Comparison of ENCODE assay signal across 11 cellular contexts in genomic region chr17:48795444-48796162, GRCh38. TPM values are rescaled to one million over a fixed set of nuclear protein-coding genes. Genes with fewer than 3 reads are reported as not detected.
DNase-seq lines count a peak whose midpoint lies in the region; ATAC-seq, FAIRE-seq and TF ChIP-seq lines count a peak whose summit lies in the region.
"Had no signal": no experiment of that assay in that cellular context is flagged by ENCODE, and none has a peak within 500 bp of the region (broad histone marks: within the 10 kb centered on the region; RNA-seq: fewer than 3 reads in every experiment).

No MANE protein-coding gene starts in this region.

- no peak for TF ChIP-seq CTCF in Calu3 (IDR thresholded peaks at IDR 0.05; ENCODE audit: unreplicated experiment)
- TF ChIP-seq CTCF in PC-3 (conservative IDR thresholded peaks at IDR 0.05; ENCODE audit: low read depth, low read length): no peak
- TF ChIP-seq CTCF in fibroblast of the aortic adventitia (IDR thresholded peaks at IDR 0.05; ENCODE audit: insufficient read depth, low read length): no peak
- no peak for TF ChIP-seq CTCF in pancreas (IDR thresholded peaks at IDR 0.05)
- TF ChIP-seq CTCF in esophagus muscularis mucosa (IDR thresholded peaks at IDR 0.05): no peak

- no peaks in the 10 kb centered on the region for H3K79me2 ChIP-seq in PC-3 (ENCODE audit: low read length)

- no peak for TF ChIP-seq POLR2A in esophagus muscularis mucosa (IDR thresholded peaks at IDR 0.05; ENCODE audit: low read depth)

- POLR2A ChIA-PET in PC-3 (lab: Charles Lee; ENCODE audit: unreplicated experiment): interaction anchor here (0.9 kb wide), 1 partner anchor 67 kb away, joined by 4 read pairs; the partner anchor contains the start of gene HOXB13

- H4K20me1 ChIP-seq in PC-3 (ENCODE audit: low read length): no peaks in the 10 kb centered on the region

- intact Hi-C loops in Calu3 (cut with micrococcal nuclease; ENCODE audit: unreplicated experiment) (no loop called here), PC-3 (cut with micrococcal nuclease) (no loop called here), pancreas (cut with DNase I) (no loop called here), esophagus muscularis mucosa (cut with DNase I) (no loop called here)

- TF ChIP-seq EP300 in esophagus muscularis mucosa (IDR thresholded peaks at IDR 0.05): no peak

- H3K27me3 ChIP-seq in PC-3 (ENCODE audit: low read length) (no peaks in the 10 kb centered on the region), pancreas (no peaks in the 10 kb centered on the region), esophagus muscularis mucosa (peaks cover 0 to 15% (median 0%) of the 10 kb centered on the region in 4 donors)

- CTCF ChIA-PET in Calu3 (lab: Charles Lee) (interaction anchor here (0.6 to 1.5 kb wide), 6 partner anchors 30 to 354 kb away, joined by 3 to 7 read pairs (median 4); no protein-coding TSS in a partner anchor), PC-3 (lab: Charles Lee) (interaction anchor here (0.5 to 0.8 kb wide), 2 partner anchors 67 to 192 kb away, joined by 3 to 5 read pairs; partner anchors contain the start of gene HOXB13)

- DNase-seq in Calu3 (peak; percentile 77), PC-3 (peak; percentile 73), fibroblast of the aortic adventitia (ENCODE audit: low read depth) (peak; percentile 43), pancreas (peak in 2 of 6 donors; percentile 20 to 51), C1 segment of cervical spinal cord (lab: John Stamatoyannopoulos, UW) (no peak), esophagus muscularis mucosa (ENCODE audit: extremely low spot score) (no peak), anterior cingulate cortex (lab: John Stamatoyannopoulos, UW) (no peak)
- DNase-seq in activated CD8-positive, alpha-beta memory T cell treated with anti-CD3 and anti-CD28 coated beads, Interleukin-2, amount 50 U/mL, for 4 hours: no peak
- DNase-seq: activated CD4-positive, alpha-beta T cell treated with anti-CD3 and anti-CD28 coated beads, Interleukin-2, amount 10 ng/mL, durations not matched to agents 24 days and 14 days; NCI-H1694 had no signal

- WGBS in pancreas, 2 donors: 23 to 31% methylated on average over 10 of the region's 10 CpGs
- 60% methylated on average over 10 of the region's 10 CpGs for WGBS in esophagus muscularis mucosa

- no peak overlapping the region for H3K27ac ChIP-seq in PC-3 (ENCODE audit: low read length)
- peak overlapping the region; percentile 17 to 50 (median 42) for H3K27ac ChIP-seq in pancreas
- no peak overlapping the region for H3K27ac ChIP-seq in esophagus muscularis mucosa (replicated peaks in 1 of 4)

- peak overlapping the region; percentile 64 for H2AFZ ChIP-seq in PC-3 (ENCODE audit: low read length)

- FAIRE-seq in pancreas (lab: Jason Lieb, UNC): no peak
- FAIRE-seq: H1 had no signal

- H3K36me3 ChIP-seq in PC-3 (ENCODE audit: low read depth, low read length) (no peaks in the 10 kb centered on the region), pancreas (no peaks in the 10 kb centered on the region), esophagus muscularis mucosa (no peaks in the 10 kb centered on the region)

- peaks cover 27% of the 10 kb centered on the region for H3K4me1 ChIP-seq in PC-3 (ENCODE audit: insufficient read depth, low read length)
- H3K4me1 ChIP-seq in pancreas: peaks cover 0 to 6% (median 5%) of the 10 kb centered on the region in 3 donors
- peaks cover 0 to 15% (median 5%) of the 10 kb centered on the region in 4 donors for H3K4me1 ChIP-seq in esophagus muscularis mucosa

- H3K9me3 ChIP-seq in PC-3 (ENCODE audit: low read length) (no peaks in the 10 kb centered on the region), pancreas (no peaks in the 10 kb centered on the region), esophagus muscularis mucosa (no peaks in the 10 kb centered on the region)

- H3K4me3 ChIP-seq in PC-3 (ENCODE audit: low read length): no peak overlapping the region
- H3K4me3 ChIP-seq in fibroblast of the aortic adventitia (ENCODE audit: low read depth, low read length): no peak overlapping the region
- no peak overlapping the region for H3K4me3 ChIP-seq in pancreas
- H3K4me3 ChIP-seq in esophagus muscularis mucosa: no peak overlapping the region

- no peaks in the 10 kb centered on the region for H3K9me3 Mint-ChIP-seq in Calu3 (ENCODE audit: low read depth, unreplicated experiment)
- H3K9me3 Mint-ChIP-seq: activated CD4-positive, alpha-beta T cell treated with anti-CD3 and anti-CD28 coated beads, Interleukin-2, amount 10 ng/mL, durations not matched to agents 24 days and 14 days had no signal

- H3K9ac ChIP-seq in PC-3 (ENCODE audit: low read length): no peak overlapping the region

- H3K4me2 ChIP-seq in PC-3 (ENCODE audit: low read length): peak overlapping the region; percentile 8

- ATAC-seq in PC-3 (peak; percentile 20), pancreas (peak; percentile 46 to 80 (median 60))

- peaks cover 59% of the 10 kb centered on the region for H3K4me1 Mint-ChIP-seq in Calu3 (ENCODE audit: low read depth, unreplicated experiment)

- BruUV-seq in Calu3 (replicated peaks; lab: Mats Ljungman, UMichigan): no TSS peak
- BruUV-seq in PC-3 (replicated peaks; lab: Mats Ljungman, UMichigan): no TSS peak

- no peaks in the 10 kb centered on the region for H3F3A ChIP-seq in PC-3 (ENCODE audit: low read length, unreplicated experiment)

- peak overlapping the region; percentile 95 for H3K27ac Mint-ChIP-seq in Calu3 (ENCODE audit: unreplicated experiment)
- H3K27ac Mint-ChIP-seq: activated CD4-positive, alpha-beta T cell treated with anti-CD3 and anti-CD28 coated beads, Interleukin-2, amount 10 ng/mL, durations not matched to agents 24 days and 14 days had no signal

- H3K4me3 Mint-ChIP-seq in Calu3 (ENCODE audit: low read depth, unreplicated experiment): peak overlapping the region; percentile 38
- H3K4me3 Mint-ChIP-seq: activated CD4-positive, alpha-beta T cell treated with anti-CD3 and anti-CD28 coated beads, Interleukin-2, amount 10 ng/mL, durations not matched to agents 24 days and 14 days had no signal

- H3K9me2 ChIP-seq in PC-3 (replicated peaks; ENCODE audit: low read length): no peaks in the 10 kb centered on the region

- no peaks in the 10 kb centered on the region for H3K27me3 Mint-ChIP-seq in Calu3 (ENCODE audit: unreplicated experiment)

- H3K36me3 Mint-ChIP-seq in Calu3 (ENCODE audit: insufficient read depth, unreplicated experiment): peaks cover 22% of the 10 kb centered on the region

RNA-seq across cellular contexts. Expression of gene TTLL6, which starts 21.4 kb away (rescaled TPM):
- 0.21 and 0.78 TPM in 2 replicates for total RNA-seq in Calu3 (2022)
- 0.29 and 0.40 TPM in 2 replicates for total RNA-seq in PC-3 (2014; rRNA removed)
- total RNA-seq in fibroblast of the aortic adventitia (ENCODE audit: low replicate concordance): not detected in 2 replicates
- under 1 TPM; 0.40 to 0.98 (median 0.67) TPM for total RNA-seq in pancreas
- polyA plus RNA-seq in pancreas: 1 to 10 TPM; 1.9 to 6.0 TPM
- total RNA-seq in esophagus muscularis mucosa: 1 to 10 TPM in 1 of 4 donors, under 1 TPM in 2, not detected in 1; under 0.01 to 1.1 (median 0.29) TPM
- total RNA-seq: activated CD4-positive, alpha-beta T cell treated with anti-CD3 and anti-CD28 coated beads, Interleukin-2, amount 10 ng/mL, durations not matched to agents 24 days and 14 days had no signal

RNA-seq across cellular contexts. Expression of gene CALCOCO2, which starts 35.2 kb away (rescaled TPM):
- total RNA-seq in Calu3 (2022): 116 and 136 TPM in 2 replicates
- 47.2 and 49.4 TPM in 2 replicates for total RNA-seq in PC-3 (2014; rRNA removed)
- total RNA-seq in fibroblast of the aortic adventitia (ENCODE audit: low replicate concordance): 73.8 and 169 TPM in 2 replicates
- 10 to 100 TPM; 45.2 to 66.0 (median 57.4) TPM for total RNA-seq in pancreas
- 10 to 100 TPM; 31.2 to 63.9 TPM for polyA plus RNA-seq in pancreas
- total RNA-seq in esophagus muscularis mucosa: 100 to 1,000 TPM; 157 to 210 (median 183) TPM

Comparison
In these comparisons a context has a peak if more than half of its experiments do, and no peak if none do; other contexts are left out.
1. DNase-seq: peak in Calu3 (single experiment), PC-3 (single experiment) and fibroblast of the aortic adventitia (single experiment); none in C1 segment of cervical spinal cord (0 of 14), esophagus muscularis mucosa (single experiment), anterior cingulate cortex (0 of 58) and activated CD8-positive, alpha-beta memory T cell treated with anti-CD3 and anti-CD28 coated beads, Interleukin-2, amount 50 U/mL, for 4 hours (single experiment).
2. H3K27ac ChIP-seq: peak in pancreas (4 of 4); none in PC-3 (single experiment) and esophagus muscularis mucosa (0 of 4).